Comparison of ENCODE assay signal across 8 cellular contexts in the genomic region with DNA sequence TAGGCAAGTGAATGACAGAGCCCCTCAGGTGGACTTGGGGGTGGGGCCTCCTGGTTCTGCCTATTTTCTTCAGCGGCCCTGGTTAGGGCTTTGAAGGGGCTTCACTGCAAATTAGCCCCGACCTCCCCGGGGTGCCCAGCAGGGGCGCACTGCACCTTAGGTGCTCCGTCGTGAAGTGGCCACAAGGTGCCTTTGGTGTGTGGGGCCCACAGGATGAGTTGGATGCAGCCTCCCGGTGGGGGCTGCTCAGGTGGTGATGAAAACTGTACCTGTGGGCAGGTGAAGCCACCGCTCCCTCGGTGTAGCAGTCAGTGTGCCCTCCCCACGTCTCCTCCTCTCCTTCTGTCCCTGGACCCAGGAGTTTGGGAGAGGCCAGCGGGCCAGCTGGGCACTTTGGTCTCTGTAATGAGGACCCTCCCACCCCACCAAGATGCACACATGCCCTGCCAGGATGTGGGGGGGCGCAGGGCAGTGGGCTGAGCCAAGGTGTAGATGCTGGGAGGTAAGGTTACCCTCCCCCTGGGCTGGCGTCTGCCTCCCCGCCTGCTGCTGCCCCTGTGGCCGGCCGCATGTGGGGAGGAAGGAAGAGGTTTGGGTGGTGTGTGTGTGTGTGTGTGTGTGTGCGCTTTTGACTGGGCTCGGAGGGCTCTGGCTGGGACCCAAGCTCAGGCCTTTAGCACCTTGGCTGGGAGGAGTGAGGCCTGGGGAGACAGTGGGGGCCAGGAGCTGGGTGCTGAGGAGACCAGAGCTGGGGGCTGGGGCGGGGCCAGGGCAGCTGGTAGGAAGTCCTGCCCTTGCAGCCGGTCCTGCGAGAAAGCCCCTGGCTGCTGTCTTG. TPM values are rescaled to one million over a fixed set of nuclear protein-coding genes. Genes with fewer than 3 reads are reported as not detected.
DNase-seq lines count a peak whose midpoint lies in the region; FAIRE-seq and TF ChIP-seq lines count a peak whose summit lies in the region.

No MANE protein-coding gene starts in this region.

- DNase-seq in GM12892 (ENCODE audit: insufficient read length) (no peak), SW480 (ENCODE audit: low spot score) (peak; percentile 32), dermis microvascular lymphatic vessel endothelial cell (ENCODE audit: low read depth in 2 of 2) (peak; percentile 30 to 63), osteocyte (ENCODE audit: extremely low spot score, unreplicated experiment) (no peak), HPDE6-E6E7 (ENCODE audit: extremely low spot score) (no peak), DMS79 (lab: John Stamatoyannopoulos, UW) (no peak), cerebellar cortex (ENCODE audit: low spot score) (no peak), DMS53 treated with DMSO at 0.1 percent for 48 hours (lab: John Stamatoyannopoulos, UW; ENCODE audit: unreplicated experiment) (no peak)

- H3K4me3 Mint-ChIP-seq in osteocyte (ENCODE audit: unreplicated experiment), result no peak overlapping the region

- no peaks in the 10 kb centered on the region for H3K36me3 Mint-ChIP-seq in osteocyte (ENCODE audit: unreplicated experiment)

- TF ChIP-seq CTCF in osteocyte (IDR thresholded peaks at IDR 0.05), result no peak

- TF ChIP-seq POLR2A in GM12892 (IDR thresholded peaks at IDR 0.05; ENCODE audit: low read depth, low read length), result no peak

- H3K27me3 Mint-ChIP-seq in osteocyte (ENCODE audit: unreplicated experiment), result no peaks in the 10 kb centered on the region

- no peaks in the 10 kb centered on the region for H3K9me3 Mint-ChIP-seq in osteocyte (ENCODE audit: unreplicated experiment)

- peak; percentile 57 for FAIRE-seq in GM12892 (lab: Jason Lieb, UNC)

- peaks cover 84% of the 10 kb centered on the region for H3K4me1 Mint-ChIP-seq in osteocyte (ENCODE audit: unreplicated experiment)

- peak overlapping the region; percentile 63 for H3K27ac Mint-ChIP-seq in osteocyte (ENCODE audit: unreplicated experiment)

RNA-seq across cellular contexts. Expression of a gene that starts 55.6 kb away (rescaled TPM):
- 19.7 TPM for polyA plus RNA-seq in GM12892 (2012; ENCODE audit: missing spikeins)
- total RNA-seq in dermis microvascular lymphatic vessel endothelial cell (14.0 and 22.4 TPM in 2 replicates), osteocyte (76.4 and 82.2 TPM in 2 replicates)

Comparison
In these comparisons a context has a peak if more than half of its experiments do, and no peak if none do; other contexts are left out.
1. DNase-seq: peak in SW480 (single experiment) and dermis microvascular lymphatic vessel endothelial cell (2 of 2); none in GM12892 (single experiment), osteocyte (single experiment), HPDE6-E6E7 (single experiment), DMS79 (single experiment), cerebellar cortex (single experiment) and DMS53 treated with DMSO at 0.1 percent for 48 hours (single experiment).